In genomic region chr6:50929323-50929722, GRCh38 we compare ENCODE assay signal across 3 cellular contexts.
TF ChIP-seq lines count a peak whose summit lies in the region.

No MANE protein-coding gene starts in this region.

TF ChIP-seq in GM23338, 12 proteins besides CTCF, POLR2A, EP300 and RAD21 (continues in another document):
- TF ChIP-seq EZH2phosphoT487 (IDR thresholded peaks at IDR 0.05; ENCODE audit: unreplicated experiment) (no peak), STAT1 (IDR thresholded peaks at IDR 0.05; ENCODE audit: unreplicated experiment) (no peak), CREB1 (CRISPR knock-in tag; IDR thresholded peaks at IDR 0.05; ENCODE audit: low read depth) (no peak), ZNF114 (CRISPR knock-in tag; IDR thresholded peaks at IDR 0.05) (no peak), JUNB (IDR thresholded peaks at IDR 0.05; ENCODE audit: unreplicated experiment) (no peak), NANOG (IDR thresholded peaks at IDR 0.05; ENCODE audit: borderline replicate concordance) (no peak), EZH2 (IDR thresholded peaks at IDR 0.05; ENCODE audit: low read depth, unreplicated experiment) (no peak), ZNF331 (CRISPR knock-in tag; IDR thresholded peaks at IDR 0.05; ENCODE audit: low read depth) (no peak), POLR2AphosphoS5 (IDR thresholded peaks at IDR 0.05; ENCODE audit: low read depth) (no peak)
- TF ChIP-seq, protein P1, sequence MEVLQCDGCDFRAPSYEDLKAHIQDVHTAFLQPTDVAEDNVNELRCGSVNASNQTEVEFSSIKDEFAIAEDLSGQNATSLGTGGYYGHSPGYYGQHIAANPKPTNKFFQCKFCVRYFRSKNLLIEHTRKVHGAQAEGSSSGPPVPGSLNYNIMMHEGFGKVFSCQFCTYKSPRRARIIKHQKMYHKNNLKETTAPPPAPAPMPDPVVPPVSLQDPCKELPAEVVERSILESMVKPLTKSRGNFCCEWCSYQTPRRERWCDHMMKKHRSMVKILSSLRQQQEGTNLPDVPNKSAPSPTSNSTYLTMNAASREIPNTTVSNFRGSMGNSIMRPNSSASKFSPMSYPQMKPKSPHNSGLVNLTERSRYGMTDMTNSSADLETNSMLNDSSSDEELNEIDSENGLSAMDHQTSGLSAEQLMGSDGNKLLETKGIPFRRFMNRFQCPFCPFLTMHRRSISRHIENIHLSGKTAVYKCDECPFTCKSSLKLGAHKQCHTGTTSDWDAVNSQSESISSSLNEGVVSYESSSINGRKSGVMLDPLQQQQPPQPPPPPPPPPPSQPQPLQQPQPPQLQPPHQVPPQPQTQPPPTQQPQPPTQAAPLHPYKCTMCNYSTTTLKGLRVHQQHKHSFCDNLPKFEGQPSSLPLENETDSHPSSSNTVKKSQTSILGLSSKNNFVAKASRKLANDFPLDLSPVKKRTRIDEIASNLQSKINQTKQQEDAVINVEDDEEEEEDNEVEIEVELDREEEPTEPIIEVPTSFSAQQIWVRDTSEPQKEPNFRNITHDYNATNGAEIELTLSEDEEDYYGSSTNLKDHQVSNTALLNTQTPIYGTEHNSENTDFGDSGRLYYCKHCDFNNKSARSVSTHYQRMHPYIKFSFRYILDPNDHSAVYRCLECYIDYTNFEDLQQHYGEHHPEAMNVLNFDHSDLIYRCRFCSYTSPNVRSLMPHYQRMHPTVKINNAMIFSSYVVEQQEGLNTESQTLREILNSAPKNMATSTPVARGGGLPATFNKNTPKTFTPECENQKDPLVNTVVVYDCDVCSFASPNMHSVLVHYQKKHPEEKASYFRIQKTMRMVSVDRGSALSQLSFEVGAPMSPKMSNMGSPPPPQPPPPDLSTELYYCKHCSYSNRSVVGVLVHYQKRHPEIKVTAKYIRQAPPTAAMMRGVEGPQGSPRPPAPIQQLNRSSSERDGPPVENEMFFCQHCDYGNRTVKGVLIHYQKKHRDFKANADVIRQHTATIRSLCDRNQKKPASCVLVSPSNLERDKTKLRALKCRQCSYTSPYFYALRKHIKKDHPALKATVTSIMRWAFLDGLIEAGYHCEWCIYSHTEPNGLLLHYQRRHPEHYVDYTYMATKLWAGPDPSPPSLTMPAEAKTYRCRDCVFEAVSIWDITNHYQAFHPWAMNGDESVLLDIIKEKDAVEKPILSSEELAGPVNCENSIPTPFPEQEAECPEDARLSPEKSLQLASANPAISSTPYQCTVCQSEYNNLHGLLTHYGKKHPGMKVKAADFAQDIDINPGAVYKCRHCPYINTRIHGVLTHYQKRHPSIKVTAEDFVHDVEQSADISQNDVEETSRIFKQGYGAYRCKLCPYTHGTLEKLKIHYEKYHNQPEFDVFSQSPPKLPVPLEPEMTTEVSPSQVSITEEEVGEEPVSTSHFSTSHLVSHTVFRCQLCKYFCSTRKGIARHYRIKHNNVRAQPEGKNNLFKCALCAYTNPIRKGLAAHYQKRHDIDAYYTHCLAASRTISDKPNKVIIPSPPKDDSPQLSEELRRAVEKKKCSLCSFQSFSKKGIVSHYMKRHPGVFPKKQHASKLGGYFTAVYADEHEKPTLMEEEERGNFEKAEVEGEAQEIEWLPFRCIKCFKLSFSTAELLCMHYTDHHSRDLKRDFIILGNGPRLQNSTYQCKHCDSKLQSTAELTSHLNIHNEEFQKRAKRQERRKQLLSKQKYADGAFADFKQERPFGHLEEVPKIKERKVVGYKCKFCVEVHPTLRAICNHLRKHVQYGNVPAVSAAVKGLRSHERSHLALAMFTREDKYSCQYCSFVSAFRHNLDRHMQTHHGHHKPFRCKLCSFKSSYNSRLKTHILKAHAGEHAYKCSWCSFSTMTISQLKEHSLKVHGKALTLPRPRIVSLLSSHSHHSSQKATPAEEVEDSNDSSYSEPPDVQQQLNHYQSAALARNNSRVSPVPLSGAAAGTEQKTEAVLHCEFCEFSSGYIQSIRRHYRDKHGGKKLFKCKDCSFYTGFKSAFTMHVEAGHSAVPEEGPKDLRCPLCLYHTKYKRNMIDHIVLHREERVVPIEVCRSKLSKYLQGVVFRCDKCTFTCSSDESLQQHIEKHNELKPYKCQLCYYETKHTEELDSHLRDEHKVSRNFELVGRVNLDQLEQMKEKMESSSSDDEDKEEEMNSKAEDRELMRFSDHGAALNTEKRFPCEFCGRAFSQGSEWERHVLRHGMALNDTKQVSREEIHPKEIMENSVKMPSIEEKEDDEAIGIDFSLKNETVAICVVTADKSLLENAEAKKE (CRISPR knock-in tag; IDR thresholded peaks at IDR 0.05): no peak

TF ChIP-seq in H1, 55 proteins besides CTCF, POLR2A, EP300 and RAD21:
- TF ChIP-seq RNF2 (IDR thresholded peaks at IDR 0.05; ENCODE audit: borderline replicate concordance, low read depth, low read length, missing control alignments, poor library complexity, severe bottlenecking) (no peak), CHD2 (IDR thresholded peaks at IDR 0.05; ENCODE audit: low read length) (no peak), KDM1A (IDR thresholded peaks at IDR 0.05; ENCODE audit: borderline replicate concordance, low read length) (no peak), CBX5 (IDR thresholded peaks at IDR 0.05; ENCODE audit: low read depth, low read length) (no peak), KDM4A (IDR thresholded peaks at IDR 0.05; ENCODE audit: low read depth, low read length, severe bottlenecking) (no peak), HDAC6 (IDR thresholded peaks at IDR 0.05; ENCODE audit: low read depth, low read length) (no peak), BCL11A (IDR thresholded peaks at IDR 0.05; ENCODE audit: low read depth in 2 of 2, low read length in 2 of 2) (no peak), TAF1 (IDR thresholded peaks at IDR 0.05; ENCODE audit: low read depth, low read length) (no peak), ASH2L (IDR thresholded peaks at IDR 0.05; ENCODE audit: low read length) (no peak), TCF12 (IDR thresholded peaks at IDR 0.05; ENCODE audit: low read depth, low read length) (no peak), SAP30 (IDR thresholded peaks at IDR 0.05; ENCODE audit: insufficient read depth, insufficient replicate concordance, low read length) (no peak), SP4 (IDR thresholded peaks at IDR 0.05; ENCODE audit: low read length) (no peak)

TF ChIP-seq in HEK293T, 16 proteins besides CTCF, POLR2A, EP300 and RAD21:
- TF ChIP-seq SUZ12 (IDR thresholded peaks at IDR 0.05): no peak
- TF ChIP-seq ELF4 (IDR thresholded peaks at IDR 0.05): no peak
- TF ChIP-seq SP1 (IDR thresholded peaks at IDR 0.05): no peak
- no peak for TF ChIP-seq CTBP1 (IDR thresholded peaks at IDR 0.05; ENCODE audit: borderline replicate concordance)
- no peak for TF ChIP-seq L3MBTL2 (conservative IDR thresholded peaks at IDR 0.05)
- no peak for TF ChIP-seq HDGF (IDR thresholded peaks at IDR 0.05; ENCODE audit: borderline replicate concordance)
- no peak for TF ChIP-seq FOXM1 (IDR thresholded peaks at IDR 0.05; ENCODE audit: borderline replicate concordance)
- TF ChIP-seq FOXA1 (IDR thresholded peaks at IDR 0.05): no peak
- no peak for TF ChIP-seq NFRKB (IDR thresholded peaks at IDR 0.05)
- no peak for TF ChIP-seq LEF1 (IDR thresholded peaks at IDR 0.05; ENCODE audit: borderline replicate concordance)
- no peak for TF ChIP-seq PKNOX1 (IDR thresholded peaks at IDR 0.05)
- TF ChIP-seq BHLHE40 (IDR thresholded peaks at IDR 0.05; ENCODE audit: borderline replicate concordance): no peak
- no peak for TF ChIP-seq ARNT (IDR thresholded peaks at IDR 0.05)
- TF ChIP-seq TARDBP (IDR thresholded peaks at IDR 0.05): no peak
- no peak for TF ChIP-seq FOXK2 (IDR thresholded peaks at IDR 0.05)
- no peak for TF ChIP-seq ZNF384 (IDR thresholded peaks at IDR 0.05)
TF ChIP-seq in HEK293T: peak in this region for 0.
